2 cellular contexts compared by ENCODE assay signal in genomic region chr22:29724843-29725242, GRCh38.
TF ChIP-seq lines count a peak whose summit lies in the region.

No MANE protein-coding gene starts in this region.

TF ChIP-seq in HEK293, 187 proteins besides CTCF, POLR2A, EP300 and RAD21 (continues in another document):
- TF ChIP-seq REST (tag by site-specific recombination; IDR thresholded peaks at IDR 0.05) (no peak), GLIS1 (tag by site-specific recombination; IDR thresholded peaks at IDR 0.05) (peak; percentile 84), ZBTB48 (tag by site-specific recombination; IDR thresholded peaks at IDR 0.05) (peak; percentile 58; the same call in 1 of the 2 replicates), ZNF311 (tag by site-specific recombination; IDR thresholded peaks at IDR 0.05; ENCODE audit: borderline replicate concordance) (no peak), MEIS1 (CRISPR knock-in tag; IDR thresholded peaks at IDR 0.05; ENCODE audit: borderline replicate concordance) (no peak), ZFHX2 (tag by site-specific recombination; conservative IDR thresholded peaks at IDR 0.05) (peak; percentile 51), ZNF660 (tag by site-specific recombination; IDR thresholded peaks at IDR 0.05) (no peak), ZEB2 (tag by site-specific recombination; IDR thresholded peaks at IDR 0.05) (no peak), ZNF221 (tag by site-specific recombination; IDR thresholded peaks at IDR 0.05; ENCODE audit: borderline replicate concordance) (no peak), ZBTB11 (tag by site-specific recombination; conservative IDR thresholded peaks at IDR 0.05; ENCODE audit: low read depth) (no peak), ZNF701 (tag by site-specific recombination; IDR thresholded peaks at IDR 0.05) (no peak), ZNF561 (tag by site-specific recombination; IDR thresholded peaks at IDR 0.05; ENCODE audit: borderline replicate concordance) (no peak), ZNF155 (tag by site-specific recombination; IDR thresholded peaks at IDR 0.05) (no peak), PRDM6 (tag by site-specific recombination; IDR thresholded peaks at IDR 0.05) (no peak), PBX3 (CRISPR knock-in tag; IDR thresholded peaks at IDR 0.05) (no peak), ZNF521 (tag by site-specific recombination; IDR thresholded peaks at IDR 0.05) (no peak), ZNF19 (tag by site-specific recombination; IDR thresholded peaks at IDR 0.05; ENCODE audit: low read depth) (no peak), GLIS2 (tag by site-specific recombination; IDR thresholded peaks at IDR 0.05) (peak; percentile 59; the same call in 1 of the 2 replicates), ZNF777 (tag by site-specific recombination; IDR thresholded peaks at IDR 0.05; ENCODE audit: borderline replicate concordance) (no peak), ZNF416 (tag by site-specific recombination; IDR thresholded peaks at IDR 0.05) (no peak)

TF ChIP-seq in IMR-90, 13 proteins besides CTCF, POLR2A, EP300 and RAD21 (continued from another document):
- TF ChIP-seq USF2 (IDR thresholded peaks at IDR 0.05; ENCODE audit: low read depth, low read length) (no peak), MXI1 (IDR thresholded peaks at IDR 0.05; ENCODE audit: borderline replicate concordance, low read depth, low read length) (no peak)
TF ChIP-seq in IMR-90: peak in this region for 0.
